In the genomic region with DNA sequence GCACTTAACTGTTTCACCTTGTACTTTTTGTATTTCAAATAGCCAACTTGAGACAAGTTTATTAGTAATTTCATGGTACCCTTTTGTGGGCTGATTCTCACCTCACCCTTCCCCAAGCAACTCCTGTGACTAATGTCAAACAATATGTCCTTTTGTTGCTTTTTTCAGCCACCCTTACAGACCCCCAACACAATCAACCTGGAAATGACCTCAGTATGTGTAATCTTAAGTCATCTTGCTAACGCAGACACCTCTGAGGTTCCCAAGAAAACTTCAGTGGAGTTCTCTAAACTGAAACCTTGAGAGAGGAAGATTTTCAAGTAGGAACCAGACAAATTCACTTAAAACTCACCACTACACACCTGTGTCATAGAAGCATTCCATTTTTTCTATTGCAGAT, we compare ENCODE assay signal across 19 cellular contexts.
"Had no signal": no experiment of that assay in that cellular context is flagged by ENCODE, and none has a peak within 500 bp of the region (broad histone marks: within the 10 kb centered on the region; RNA-seq: fewer than 3 reads in every experiment).

No MANE protein-coding gene starts in this region.

- H3K4me1 ChIP-seq: colonic mucosa, left lung, right atrium auricular region, thyroid gland had no signal

- H3K27me3 ChIP-seq: brain microvascular endothelial cell, colonic mucosa, hepatocyte, left lung, right atrium auricular region, thyroid gland had no signal

- H3K36me3 ChIP-seq: brain microvascular endothelial cell, colonic mucosa, right atrium auricular region, thyroid gland had no signal

- H3K4me2 ChIP-seq: hepatocyte had no signal

- FAIRE-seq: kidney had no signal

- H3K79me2 ChIP-seq: hepatocyte had no signal

- H2AFZ ChIP-seq: hepatocyte had no signal

- ATAC-seq: activated CD4-positive, CD25-positive, alpha-beta regulatory T cell treated with anti-CD3 and anti-CD28 coated beads, Interleukin-2, amount 50 U/mL, for 24 hours; activated T-cell treated with anti-CD3 and anti-CD28 coated beads, Interleukin-2, amount 50 U/mL, for 4 hours; left lung had no signal

- H3K4me3 ChIP-seq: colonic mucosa, hepatocyte, left lung, right atrium auricular region, thyroid gland had no signal

- DNase-seq: activated CD4-positive, alpha-beta T cell treated with anti-CD3 and anti-CD28 coated beads, Interleukin-2, amount 50 U/mL, for 1 hour; activated CD8-positive, alpha-beta memory T cell treated with anti-CD3 and anti-CD28 coated beads, Interleukin-2, amount 50 U/mL, for 4 hours; activated naive CD4-positive, alpha-beta T cell treated with anti-CD3 and anti-CD28 coated beads for 36 hours; activated T-cell treated with anti-CD3 and anti-CD28 coated beads, Interleukin-2, amount 50 U/mL, for 4 hours; brain microvascular endothelial cell; colonic mucosa; kidney; left lung; stimulated activated CD4-positive, alpha-beta T cell treated with anti-CD3 and anti-CD28 coated beads, Interleukin-12 subunit alpha, Interleukin-12 subunit beta, amount 100 ng/mL, for 4 hours; stimulated activated CD4-positive, alpha-beta T cell treated with anti-CD3 and anti-CD28 coated beads, Interleukin-1b, Interleukin-23, amount 100 ng/mL, for 48 hours; stimulated activated CD8-positive, alpha-beta memory T cell treated with anti-CD3 and anti-CD28 coated beads, Interleukin-4, amount 100 ng/mL, for 48 hours; stimulated activated naive CD4-positive, alpha-beta T cell; T1000; thyroid gland had no signal

- H3K9me3 ChIP-seq: colonic mucosa, left lung, right atrium auricular region, thyroid gland had no signal

- H3K27ac ChIP-seq: brain microvascular endothelial cell, colonic mucosa, hepatocyte, left lung, right atrium auricular region, thyroid gland had no signal

- H3K4me3 Mint-ChIP-seq: activated naive CD4-positive, alpha-beta T cell treated with anti-CD3 and anti-CD28 coated beads for 36 hours; activated T-cell treated with anti-CD3 and anti-CD28 coated beads, Interleukin-2, amount 50 U/mL, for 4 hours; central memory CD8-positive, alpha-beta T cell; neural crest cell had no signal

- H3K4me1 Mint-ChIP-seq: central memory CD8-positive, alpha-beta T cell; neural crest cell had no signal

- H3K27ac Mint-ChIP-seq: activated naive CD4-positive, alpha-beta T cell treated with anti-CD3 and anti-CD28 coated beads for 36 hours had no signal
